ENCODE assay signal across 8 cellular contexts in genomic region chr17:35373532-35373983, GRCh38. TPM values are rescaled to one million over a fixed set of nuclear protein-coding genes. Genes with fewer than 3 reads are reported as not detected.
A peak's percentile ranks its signal among the peaks of the same experiment; 100 is the strongest.
DNase-seq lines count a peak whose midpoint lies in the region; ATAC-seq and TF ChIP-seq lines count a peak whose summit lies in the region.

A gene with protein sequence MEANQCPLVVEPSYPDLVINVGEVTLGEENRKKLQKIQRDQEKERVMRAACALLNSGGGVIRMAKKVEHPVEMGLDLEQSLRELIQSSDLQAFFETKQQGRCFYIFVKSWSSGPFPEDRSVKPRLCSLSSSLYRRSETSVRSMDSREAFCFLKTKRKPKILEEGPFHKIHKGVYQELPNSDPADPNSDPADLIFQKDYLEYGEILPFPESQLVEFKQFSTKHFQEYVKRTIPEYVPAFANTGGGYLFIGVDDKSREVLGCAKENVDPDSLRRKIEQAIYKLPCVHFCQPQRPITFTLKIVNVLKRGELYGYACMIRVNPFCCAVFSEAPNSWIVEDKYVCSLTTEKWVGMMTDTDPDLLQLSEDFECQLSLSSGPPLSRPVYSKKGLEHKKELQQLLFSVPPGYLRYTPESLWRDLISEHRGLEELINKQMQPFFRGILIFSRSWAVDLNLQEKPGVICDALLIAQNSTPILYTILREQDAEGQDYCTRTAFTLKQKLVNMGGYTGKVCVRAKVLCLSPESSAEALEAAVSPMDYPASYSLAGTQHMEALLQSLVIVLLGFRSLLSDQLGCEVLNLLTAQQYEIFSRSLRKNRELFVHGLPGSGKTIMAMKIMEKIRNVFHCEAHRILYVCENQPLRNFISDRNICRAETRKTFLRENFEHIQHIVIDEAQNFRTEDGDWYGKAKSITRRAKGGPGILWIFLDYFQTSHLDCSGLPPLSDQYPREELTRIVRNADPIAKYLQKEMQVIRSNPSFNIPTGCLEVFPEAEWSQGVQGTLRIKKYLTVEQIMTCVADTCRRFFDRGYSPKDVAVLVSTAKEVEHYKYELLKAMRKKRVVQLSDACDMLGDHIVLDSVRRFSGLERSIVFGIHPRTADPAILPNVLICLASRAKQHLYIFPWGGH (minus strand): TSS chr17:35373621. CDS start chr17:35363807, 9,814 bp downstream.

- peak; percentile 33 for ATAC-seq in HG03457 (IDR thresholded peaks at IDR 0.05; ENCODE audit: unreplicated experiment)
- peak; percentile 49 for ATAC-seq in foreskin keratinocyte
- no peak for ATAC-seq in GM19467 (IDR thresholded peaks at IDR 0.05; ENCODE audit: unreplicated experiment)

- DNase-seq in GM10266 (ENCODE audit: extremely low spot score) (peak; percentile 83), SIG-M5 (lab: John Stamatoyannopoulos, UW) (peak; percentile 16), foreskin keratinocyte (peak in 1 of 2 donors; percentile 15)
- peak; percentile 42 to 62 (median 56) for DNase-seq in activated naive CD4-positive, alpha-beta T cell (lab: John Stamatoyannopoulos, UW)

- H3K27ac ChIP-seq in foreskin keratinocyte (no peak within 1 kb of the TSS), neutrophil (peak within 1 kb of the TSS; percentile 58)

- H3K36me3 ChIP-seq in neutrophil: no peaks in the 10 kb centered on the region

- H3K27me3 ChIP-seq in foreskin keratinocyte (peaks cover 94% of the 10 kb centered on the region), neutrophil (no peaks in the 10 kb centered on the region)

- TF ChIP-seq CTCF in GM10266 (IDR thresholded peaks at IDR 0.05; ENCODE audit: control insufficient read depth, insufficient read depth, low read depth, missing control alignments) (no peak), foreskin keratinocyte (conservative IDR thresholded peaks at IDR 0.05) (no peak), neutrophil (IDR thresholded peaks at IDR 0.05) (no peak), subcutaneous adipose tissue (IDR thresholded peaks at IDR 0.05; ENCODE audit: low read depth) (no peak)

- peak within 1 kb of the TSS; percentile 84 to 87 for H3K4me3 ChIP-seq in neutrophil (ENCODE audit: low read depth in 1 of 2, low read length in 1 of 2)

- H3K4me1 ChIP-seq in foreskin keratinocyte (no peaks in the 10 kb centered on the region), neutrophil (ENCODE audit: control insufficient read depth in 1 of 2, insufficient read depth in 1 of 2, low read depth in 1 of 2, low read length in 1 of 2) (peaks cover 17 to 22% of the 10 kb centered on the region in 2 experiments)

- no peaks in the 10 kb centered on the region for H3K9me3 ChIP-seq in neutrophil

RNA-seq across cellular contexts. Expression of the gene that starts here (rescaled TPM):
- total RNA-seq in foreskin keratinocyte (2.4 and 4.7 TPM in 2 replicates), subcutaneous adipose tissue (10 to 100 TPM; 53.7 to 79.6 (median 61.8) TPM)
- 0.48 and 0.81 TPM in 2 replicates for polyA plus RNA-seq in foreskin keratinocyte
